4 cellular contexts compared by ENCODE assay signal in genomic region chr7:11233871-11234270, GRCh38.
"Had no signal": no experiment of that assay in that cellular context is flagged by ENCODE, and none has a peak within 500 bp of the region (broad histone marks: within the 10 kb centered on the region; RNA-seq: fewer than 3 reads in every experiment).

No MANE protein-coding gene starts in this region.

- H3K27me3 Mint-ChIP-seq: IgD-negative memory B cell had no signal

- H3K4me3 ChIP-seq: GM23248 had no signal

- H3K9ac ChIP-seq: GM23248 had no signal

- DNase-seq: GM23248, H9, HCEC 1CT had no signal

- H3K36me3 Mint-ChIP-seq: IgD-negative memory B cell had no signal

- H2AFZ ChIP-seq: GM23248 had no signal

- H3K27ac ChIP-seq: GM23248 had no signal

- H3K27ac Mint-ChIP-seq: IgD-negative memory B cell had no signal

- H3K9me3 Mint-ChIP-seq: H9, IgD-negative memory B cell had no signal

- H3K4me3 Mint-ChIP-seq: H9, IgD-negative memory B cell had no signal
